Comparison of ENCODE assay signal across 8 cellular contexts in genomic region chr14:51095854-51096823, GRCh38. TPM values are rescaled to one million over a fixed set of nuclear protein-coding genes. Genes with fewer than 3 reads are reported as not detected.
DNase-seq lines count a peak whose midpoint lies in the region; ATAC-seq and TF ChIP-seq lines count a peak whose summit lies in the region.

No MANE protein-coding gene starts in this region.

- H3K36me3 Mint-ChIP-seq in HFFc6 (ENCODE audit: low read depth): no peaks in the 10 kb centered on the region

- H3K4me1 Mint-ChIP-seq in HFFc6 (ENCODE audit: low read depth): peaks cover 6% of the 10 kb centered on the region; the same call in 1 of the 2 replicates

- DNase-seq in Ammon's horn (ENCODE audit: low spot score) (peak; percentile 89), HFFc6 (peak; percentile 3), SK-N-SH (peak; percentile 31), suprapubic skin (ENCODE audit: low spot score in 2 of 2) (peak; percentile 81 to 82), GM13976 (ENCODE audit: low spot score) (no peak)
- DNase-seq in effector memory CD4-positive, alpha-beta T cell: no peak

- H3K27me3 Mint-ChIP-seq in HFFc6 (ENCODE audit: insufficient read depth): peaks cover 29% of the 10 kb centered on the region

- H2AFZ ChIP-seq in SK-N-SH (ENCODE audit: low read depth): peak overlapping the region; percentile 83

- H3K4me2 ChIP-seq in SK-N-SH: peak overlapping the region; percentile 97

- TF ChIP-seq CTCF in HFFc6 (IDR thresholded peaks at IDR 0.05) (no peak), SK-N-SH (IDR thresholded peaks at IDR 0.05) (no peak), suprapubic skin (IDR thresholded peaks at IDR 0.05) (no peak), GM13976 (IDR thresholded peaks at IDR 0.05; ENCODE audit: borderline replicate concordance, control extremely low read depth, extremely low read depth, insufficient read depth, missing control alignments) (no peak)

- peak overlapping the region; percentile 71 for H3K9ac ChIP-seq in SK-N-SH

- H3K4me3 ChIP-seq in SK-N-SH (ENCODE audit: low read depth in 2 of 2, low read length in 1 of 2) (peak overlapping the region; percentile 60 to 82), mesodermal cell (ENCODE audit: extremely low read depth, insufficient read depth, low read length, poor library complexity, severe bottlenecking) (peak overlapping the region; percentile 52), suprapubic skin (peak overlapping the region; percentile 71)
- H3K4me3 ChIP-seq in effector memory CD4-positive, alpha-beta T cell (ENCODE audit: insufficient read depth, low read depth, low read length, poor library complexity, severe bottlenecking): peak overlapping the region; percentile 73

- peaks cover 11% of the 10 kb centered on the region for H3F3A ChIP-seq in SK-N-SH (replicated peaks; ENCODE audit: insufficient read depth)

- no peak for TF ChIP-seq EP300 in SK-N-SH (IDR thresholded peaks at IDR 0.05; ENCODE audit: borderline replicate concordance in 1 of 2, low read depth in 1 of 2, low read length in 1 of 2)
- TF ChIP-seq EP300 in suprapubic skin (IDR thresholded peaks at IDR 0.05): no peak

- H3K27ac ChIP-seq in SK-N-SH (ENCODE audit: low read depth in 2 of 2, low read length in 1 of 2) (peak overlapping the region; percentile 90 to 92), mesodermal cell (ENCODE audit: low read depth, low read length, severe bottlenecking) (peak overlapping the region; percentile 78), suprapubic skin (peak overlapping the region; percentile 75)
- H3K27ac ChIP-seq in effector memory CD4-positive, alpha-beta T cell (ENCODE audit: insufficient read depth, low read length, poor library complexity, severe bottlenecking): no peak overlapping the region

- 40% methylated on average over 18 of the region's 19 CpGs for WGBS in SK-N-SH (ENCODE audit: low lambda C conversion rate)
- 27 to 30% methylated on average over 10 to 12 of the region's 19 CpGs for WGBS in mesodermal cell (ENCODE audit: insufficient coverage in 2 of 2), 2 experiments
- WGBS in suprapubic skin: 31% methylated on average over 13 of the region's 19 CpGs

- no peak overlapping the region for H3K27ac Mint-ChIP-seq in HFFc6

- peak overlapping the region; percentile 85 for H3K4me3 Mint-ChIP-seq in HFFc6

- H3K27me3 ChIP-seq in SK-N-SH (ENCODE audit: insufficient read depth) (no peaks in the 10 kb centered on the region), suprapubic skin (peaks cover 17% of the 10 kb centered on the region)
- peaks cover 16% of the 10 kb centered on the region for H3K27me3 ChIP-seq in effector memory CD4-positive, alpha-beta T cell (replicated peaks; ENCODE audit: control insufficient read depth, insufficient read depth, low read length, poor library complexity, severe bottlenecking)

- CTCF ChIA-PET in SK-N-SH (lab: Yijun Ruan, JAX): interaction anchor here (0.6 to 2.3 kb wide), 15 partner anchors 8 to 681 kb away, joined by 3 to 17 read pairs (median 4); no protein-coding TSS in a partner anchor

- POLR2A ChIA-PET in SK-N-SH (lab: Yijun Ruan, JAX): interaction anchor here (1.1 to 2.0 kb wide), 6 partner anchors 8 to 267 kb away, joined by 4 to 10 read pairs (median 6); partner anchors contain the start of gene TMX1

- no peaks in the 10 kb centered on the region for H3K79me2 ChIP-seq in SK-N-SH (ENCODE audit: insufficient read depth)

- TF ChIP-seq RAD21 in SK-N-SH (IDR thresholded peaks at IDR 0.05; ENCODE audit: low read length): no peak

- no peaks in the 10 kb centered on the region for H3K9me3 ChIP-seq in SK-N-SH
- no peaks in the 10 kb centered on the region for H3K9me3 ChIP-seq in effector memory CD4-positive, alpha-beta T cell (ENCODE audit: control insufficient read depth, low read length)
- no peaks in the 10 kb centered on the region for H3K9me3 ChIP-seq in mesodermal cell (ENCODE audit: control insufficient read depth, low read length)
- no peaks in the 10 kb centered on the region for H3K9me3 ChIP-seq in suprapubic skin

- H3K9me2 ChIP-seq in SK-N-SH: no peaks in the 10 kb centered on the region

- ATAC-seq in GM18858 (IDR thresholded peaks at IDR 0.05; ENCODE audit: unreplicated experiment): no peak

- no peaks in the 10 kb centered on the region for H3K36me3 ChIP-seq in SK-N-SH (replicated peaks in 1 of 2; ENCODE audit: control insufficient read depth in 1 of 2, insufficient read depth in 2 of 2, low read length in 1 of 2)
- no peaks in the 10 kb centered on the region for H3K36me3 ChIP-seq in effector memory CD4-positive, alpha-beta T cell (ENCODE audit: control insufficient read depth, insufficient read depth, low read length)
- no peaks in the 10 kb centered on the region for H3K36me3 ChIP-seq in mesodermal cell (ENCODE audit: control insufficient read depth, insufficient read depth, low read length)
- no peaks in the 10 kb centered on the region for H3K36me3 ChIP-seq in suprapubic skin

- in situ Hi-C loops in GM13976 (cut with MboI; ENCODE audit: low sequenced_read_pairs, unreplicated experiment): no loop called here

- no peak for TF ChIP-seq POLR2A in suprapubic skin (IDR thresholded peaks at IDR 0.05)

- H4K20me1 ChIP-seq in SK-N-SH (ENCODE audit: insufficient read depth): no peaks in the 10 kb centered on the region

- H3K4me1 ChIP-seq in SK-N-SH (ENCODE audit: control insufficient read depth in 1 of 2, insufficient read depth in 2 of 2, low read depth in 1 of 2, low read length in 1 of 2) (peaks cover 6 to 20% of the 10 kb centered on the region in 2 experiments; a peak in 3 of 4 replicates), mesodermal cell (ENCODE audit: control insufficient read depth, insufficient read depth, low read length, poor library complexity, severe bottlenecking) (peaks cover 6% of the 10 kb centered on the region), suprapubic skin (peaks cover 26% of the 10 kb centered on the region)
- peaks cover 19% of the 10 kb centered on the region for H3K4me1 ChIP-seq in effector memory CD4-positive, alpha-beta T cell (ENCODE audit: control insufficient read depth, insufficient read depth, low read length, poor library complexity, severe bottlenecking)

- H3K9me3 Mint-ChIP-seq in HFFc6: no peaks in the 10 kb centered on the region

TF ChIP-seq in SK-N-SH, 30 proteins besides CTCF, POLR2A, EP300 and RAD21:
- peak; percentile 66; the same call in 1 of the 2 replicates for TF ChIP-seq MAX (IDR thresholded peaks at IDR 0.05; ENCODE audit: low read depth)
- TF ChIP-seq TAF1 (IDR thresholded peaks at IDR 0.05; ENCODE audit: borderline replicate concordance, low read depth, low read length): no peak
- TF ChIP-seq JUND (IDR thresholded peaks at IDR 0.05): no peak
- no peak for TF ChIP-seq ZBTB33 (IDR thresholded peaks at IDR 0.05; ENCODE audit: borderline replicate concordance, low read depth)

RNA-seq across cellular contexts. Expression of gene TRIM9, which starts 1.2 kb away (rescaled TPM):
- total RNA-seq in HFFc6 (2021; fragmentation: NEBNext Ultra II Directional; extraction: Animal tissue kit (Norgen Biotek cat#: 25700)): under 1 TPM in 1 of 6 experiments, not detected in 5; 0.05 TPM
- 3.9 and 4.2 TPM in 2 replicates for polyA plus RNA-seq in SK-N-SH (2012; rRNA removed)
- 1.8 and 2.2 TPM in 2 replicates for polyA plus RNA-seq in SK-N-SH (2012; cell fraction: cytosol; rRNA removed)
- 30.3 and 32.9 TPM in 2 replicates for polyA plus RNA-seq in SK-N-SH (2012; cell fraction: nucleus; rRNA removed)
- polyA plus RNA-seq in mesodermal cell (2013, experiment 1 of 2): 2.8 TPM
- polyA plus RNA-seq in mesodermal cell (2013, experiment 2 of 2): 1.8 TPM
- total RNA-seq in suprapubic skin: 1 to 10 TPM in 3 of 4 donors, under 1 TPM in 1; 0.45 to 5.0 (median 1.8) TPM

Comparison
In these comparisons a context has a peak if more than half of its experiments do, and no peak if none do; other contexts are left out.
1. DNase-seq: peak in Ammon's horn (single experiment), HFFc6 (single experiment), SK-N-SH (single experiment) and suprapubic skin (2 of 2); none in effector memory CD4-positive, alpha-beta T cell (0 of 3) and GM13976 (single experiment).
2. Peak in every context shown above with its lines, with median percentiles within 50 percentile points of each other: H3K4me3 ChIP-seq.